ENCODE assay signal across 8 cellular contexts in genomic region chr7:774161-775109, GRCh38. TPM values are rescaled to one million over a fixed set of nuclear protein-coding genes. Genes with fewer than 3 reads are reported as not detected.
DNase-seq lines count a peak whose midpoint lies in the region; ATAC-seq and TF ChIP-seq lines count a peak whose summit lies in the region.

No MANE protein-coding gene starts in this region.

- peaks cover 7% of the 10 kb centered on the region for H3K36me3 Mint-ChIP-seq in T-cell

- no peak overlapping the region for H3K4me3 Mint-ChIP-seq in T-cell

- H3K27ac Mint-ChIP-seq in T-cell, result no peak overlapping the region

- H3K4me3 ChIP-seq in adipocyte (ENCODE audit: low read length), result no peak overlapping the region

- H3K4me1 ChIP-seq in adipocyte (ENCODE audit: control insufficient read depth, insufficient read depth, low read length), result peaks cover 7% of the 10 kb centered on the region

- H3K27me3 ChIP-seq in adipocyte (replicated peaks; ENCODE audit: control insufficient read depth, insufficient read depth, low read length), result no peaks in the 10 kb centered on the region

- H3K27me3 Mint-ChIP-seq in T-cell, result no peaks in the 10 kb centered on the region

- no peaks in the 10 kb centered on the region for H3K9me3 ChIP-seq in adipocyte (ENCODE audit: control insufficient read depth, low read length)

- no peaks in the 10 kb centered on the region for H3K4me1 Mint-ChIP-seq in T-cell

- H3K36me3 ChIP-seq in adipocyte (ENCODE audit: control insufficient read depth, insufficient read depth, low read length, severe bottlenecking), result peaks cover 21% of the 10 kb centered on the region

- POLR2A ChIA-PET in T-cell (lab: Charles Lee), result no interaction called here

- no peak overlapping the region for H3K9ac ChIP-seq in adipocyte (ENCODE audit: low read length)

- TF ChIP-seq CTCF in 22Rv1 (IDR thresholded peaks at IDR 0.05), result peak; percentile 99

- CTCF ChIA-PET in T-cell (lab: Charles Lee), result no interaction called here

- peak; percentile 42 for DNase-seq in GM19240 (ENCODE audit: insufficient read length, low spot score)
- DNase-seq in T-cell, result peak in 33 of 34 experiments; percentile 13 to 69 (median 46)
- DNase-seq in adipocyte (ENCODE audit: low read depth), result peak; percentile 68
- peak; percentile 95 for DNase-seq in iPS-NIHi7 (ENCODE audit: extremely low spot score)
- DNase-seq in stimulated activated CD4-positive, alpha-beta T cell treated with anti-CD3 and anti-CD28 coated beads, Interleukin-1b, Interleukin-23, amount 100 ng/mL, for 48 hours, result peak; percentile 67
- DNase-seq in epidermal melanocyte (ENCODE audit: insufficient read length, low spot score), result no peak

- ATAC-seq in T-cell (replicated peaks in 1 of 4), result peak; percentile 74 to 84 (median 78)
- no peak for ATAC-seq in GM21717 (IDR thresholded peaks at IDR 0.05; ENCODE audit: unreplicated experiment)

- no peak overlapping the region for H3K27ac ChIP-seq in 22Rv1

- no peaks in the 10 kb centered on the region for H3K9me3 Mint-ChIP-seq in T-cell

RNA-seq across cellular contexts. Expression of gene PRKAR1B, which starts 47.4 kb away (rescaled TPM):
- total RNA-seq in T-cell, result 10 to 100 TPM; 20.7 to 35.4 (median 24.4) TPM

RNA-seq across cellular contexts. Expression of gene DNAAF5, which starts 47.9 kb away (rescaled TPM):
- 10 to 100 TPM; 12.8 to 21.4 (median 17.1) TPM for total RNA-seq in T-cell

RNA-seq across cellular contexts. Expression of gene SUN1, which starts 57.8 kb away (rescaled TPM):
- 100 to 1,000 TPM in 3 of 5 donors, 10 to 100 TPM in 2; 90.8 to 299 (median 279) TPM for total RNA-seq in T-cell
